In the genomic region with DNA sequence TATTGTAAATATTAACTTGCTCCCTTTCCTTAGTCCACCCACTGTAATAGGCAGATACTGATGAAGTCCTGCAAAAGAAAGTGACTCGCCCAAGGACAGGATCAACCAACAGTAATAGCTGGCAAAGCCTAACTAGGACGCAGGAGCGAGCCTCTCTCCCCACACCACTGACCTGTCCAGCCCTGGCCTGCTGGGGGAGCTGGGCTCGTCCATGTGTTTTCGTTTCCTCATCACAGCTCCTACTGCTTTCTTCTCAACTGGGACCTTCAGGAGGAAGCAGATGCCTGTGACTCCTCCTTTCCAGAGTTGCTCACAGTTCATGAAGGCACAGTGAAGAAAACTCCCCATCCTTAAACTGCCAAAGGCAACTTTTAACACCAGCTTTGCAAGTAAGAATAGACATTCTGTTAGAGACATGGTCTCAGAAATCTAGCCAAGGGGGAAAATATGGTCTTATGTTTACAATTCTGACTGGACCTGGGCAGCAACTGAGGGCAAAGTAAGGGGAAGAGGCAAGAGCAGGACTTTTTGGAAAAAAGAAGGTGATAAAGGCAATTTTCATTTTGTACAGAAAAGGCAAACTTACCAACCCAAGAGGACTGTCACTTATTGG, we compare ENCODE assay signal across 20 cellular contexts. TPM values are rescaled to one million over a fixed set of nuclear protein-coding genes. Genes with fewer than 3 reads are reported as not detected.
DNase-seq lines count a peak whose midpoint lies in the region; ATAC-seq and TF ChIP-seq lines count a peak whose summit lies in the region.
"Had no signal": no experiment of that assay in that cellular context is flagged by ENCODE, and none has a peak within 500 bp of the region (broad histone marks: within the 10 kb centered on the region; RNA-seq: fewer than 3 reads in every experiment).

No MANE protein-coding gene starts in this region.

- H3K4me1 Mint-ChIP-seq in neural progenitor cell = no peaks in the 10 kb centered on the region
- H3K4me1 Mint-ChIP-seq: activated CD8-positive, alpha-beta memory T cell treated with anti-CD3 and anti-CD28 coated beads, Interleukin-2, amount 10 ng/mL, durations not matched to agents 7 days and 5 days; naive B cell had no signal

- H3K27me3 ChIP-seq in PC-3 (ENCODE audit: low read length) = no peaks in the 10 kb centered on the region
- H3K27me3 ChIP-seq in neural progenitor cell = no peaks in the 10 kb centered on the region
- H3K27me3 ChIP-seq in tibial artery = peaks cover 0 to 13% of the 10 kb centered on the region in 2 donors
- H3K27me3 ChIP-seq in BE2C = no peaks in the 10 kb centered on the region

- H3K4me3 Mint-ChIP-seq in neural progenitor cell = no peak overlapping the region
- H3K4me3 Mint-ChIP-seq: activated CD8-positive, alpha-beta memory T cell treated with anti-CD3 and anti-CD28 coated beads, Interleukin-2, amount 10 ng/mL, durations not matched to agents 7 days and 5 days; naive B cell had no signal

- BruUV-seq in PC-3 (replicated peaks; lab: Mats Ljungman, UMichigan) = no TSS peak

- no peaks in the 10 kb centered on the region for H3F3A ChIP-seq in PC-3 (ENCODE audit: low read length, unreplicated experiment)
- H3F3A ChIP-seq in neural progenitor cell (ENCODE audit: low read depth) = no peaks in the 10 kb centered on the region

- no peak overlapping the region for H2AFZ ChIP-seq in PC-3 (ENCODE audit: low read length)
- peak overlapping the region; percentile 86 for H2AFZ ChIP-seq in neural progenitor cell (replicated peaks)

- H3K79me2 ChIP-seq in PC-3 (ENCODE audit: low read length) (no peaks in the 10 kb centered on the region), neural progenitor cell (ENCODE audit: low read depth) (no peaks in the 10 kb centered on the region)

- H3K36me3 Mint-ChIP-seq in neural progenitor cell = no peaks in the 10 kb centered on the region
- H3K36me3 Mint-ChIP-seq: activated CD8-positive, alpha-beta memory T cell treated with anti-CD3 and anti-CD28 coated beads, Interleukin-2, amount 10 ng/mL, durations not matched to agents 7 days and 5 days had no signal

- H3K4me2 ChIP-seq in PC-3 (ENCODE audit: low read length) (no peak overlapping the region), neural progenitor cell (no peak overlapping the region)

- TF ChIP-seq CTCF in PC-3 (conservative IDR thresholded peaks at IDR 0.05; ENCODE audit: low read depth, low read length) (no peak), fibroblast of mammary gland (conservative IDR thresholded peaks at IDR 0.05; ENCODE audit: control insufficient read depth, insufficient read depth, low read depth, low read length) (no peak), neural progenitor cell (IDR thresholded peaks at IDR 0.05) (peak; percentile 8), tibial artery (IDR thresholded peaks at IDR 0.05) (no peak), BE2C (IDR thresholded peaks at IDR 0.05; ENCODE audit: low read depth, low read length) (no peak)

- H3K27ac ChIP-seq in PC-3 (ENCODE audit: low read length) (no peak overlapping the region), neural progenitor cell (no peak overlapping the region), tibial artery (no peak overlapping the region)
- H3K27ac ChIP-seq: adrenal gland, C4-2B had no signal

- DNase-seq in ELR (ENCODE audit: low read depth) (peak; percentile 30), PC-3 (no peak), fibroblast of mammary gland (ENCODE audit: low read depth) (peak; percentile 28), neural progenitor cell (ENCODE audit: low spot score) (no peak), tibial artery (no peak), BE2C (no peak), inferior parietal cortex (ENCODE audit: extremely low spot score) (no peak)
- DNase-seq: activated CD8-positive, alpha-beta memory T cell treated with anti-CD3 and anti-CD28 coated beads, Interleukin-2, amount 10 ng/mL, durations not matched to agents 7 days and 5 days; activated effector memory CD4-positive, alpha-beta T cell treated with Interleukin-2 at 50 U/mL for 16 hours; central memory CD4-positive, alpha-beta T cell; naive B cell; NCI-H1694; NCI-H446; SHP77 treated with DMSO at 0.1 percent for 48 hours; small intestine; stimulated activated CD4-positive, alpha-beta T cell treated with anti-CD3 and anti-CD28 coated beads, Interleukin-4, amount 100 ng/mL, for 24 hours had no signal

- H3K27ac Mint-ChIP-seq in neural progenitor cell = no peak overlapping the region
- H3K27ac Mint-ChIP-seq: activated CD8-positive, alpha-beta memory T cell treated with anti-CD3 and anti-CD28 coated beads, Interleukin-2, amount 10 ng/mL, durations not matched to agents 7 days and 5 days; naive B cell had no signal

- POLR2A ChIA-PET in PC-3 (lab: Charles Lee; ENCODE audit: unreplicated experiment) = no interaction called here

- H3K9ac ChIP-seq in PC-3 (ENCODE audit: low read length) (no peak overlapping the region), neural progenitor cell (no peak overlapping the region)

- no peaks in the 10 kb centered on the region for H3K9me3 Mint-ChIP-seq in neural progenitor cell
- H3K9me3 Mint-ChIP-seq: naive B cell had no signal

- intact Hi-C loops in PC-3 (cut with micrococcal nuclease) = no loop called here
- intact Hi-C loops in tibial artery (cut with DNase I; ENCODE audit: low total_unique reads) = no loop called here

- ATAC-seq in PC-3 = peak; percentile 49
- ATAC-seq: activated CD8-positive, alpha-beta memory T cell treated with anti-CD3 and anti-CD28 coated beads, Interleukin-2, amount 10 ng/mL, durations not matched to agents 7 days and 5 days had no signal

- no peaks in the 10 kb centered on the region for H3K9me2 ChIP-seq in PC-3 (replicated peaks; ENCODE audit: low read length)

- H4K20me1 ChIP-seq in PC-3 (ENCODE audit: low read length) = no peaks in the 10 kb centered on the region
- no peaks in the 10 kb centered on the region for H4K20me1 ChIP-seq in neural progenitor cell (ENCODE audit: low read depth)

- H3K9me3 ChIP-seq in PC-3 (ENCODE audit: low read length) = no peaks in the 10 kb centered on the region
- no peaks in the 10 kb centered on the region for H3K9me3 ChIP-seq in neural progenitor cell (ENCODE audit: low read depth)
- H3K9me3 ChIP-seq in tibial artery = no peaks in the 10 kb centered on the region
- no peaks in the 10 kb centered on the region for H3K9me3 ChIP-seq in BE2C
- H3K9me3 ChIP-seq: adrenal gland had no signal

- H3K4me3 ChIP-seq in PC-3 (ENCODE audit: low read length) (no peak overlapping the region), fibroblast of mammary gland (ENCODE audit: control insufficient read depth, low read depth, low read length) (no peak overlapping the region), neural progenitor cell (no peak overlapping the region), tibial artery (no peak overlapping the region), BE2C (ENCODE audit: low read depth, low read length) (no peak overlapping the region)
- H3K4me3 ChIP-seq: adrenal gland, lung had no signal

- H3K36me3 ChIP-seq in PC-3 (ENCODE audit: low read depth, low read length) (no peaks in the 10 kb centered on the region), neural progenitor cell (no peaks in the 10 kb centered on the region), tibial artery (no peaks in the 10 kb centered on the region), BE2C (no peaks in the 10 kb centered on the region)
- H3K36me3 ChIP-seq: adrenal gland had no signal

- H3K27me3 Mint-ChIP-seq in neural progenitor cell (ENCODE audit: insufficient read depth, low read depth) = peaks cover 4% of the 10 kb centered on the region

- H3K4me1 ChIP-seq in PC-3 (ENCODE audit: insufficient read depth, low read length) = no peaks in the 10 kb centered on the region
- H3K4me1 ChIP-seq in neural progenitor cell = no peaks in the 10 kb centered on the region
- no peaks in the 10 kb centered on the region for H3K4me1 ChIP-seq in tibial artery
- no peaks in the 10 kb centered on the region for H3K4me1 ChIP-seq in BE2C
- H3K4me1 ChIP-seq: adrenal gland had no signal

- CTCF ChIA-PET in PC-3 (lab: Charles Lee) = interaction anchor here (0.8 kb wide), 1 partner anchor 15 kb away, joined by 5 read pairs; no protein-coding TSS in a partner anchor

RNA-seq across cellular contexts. Expression of a gene that starts 11.6 kb away (rescaled TPM):
- total RNA-seq in PC-3 (2014; rRNA removed) = not detected in 2 replicates
- 1.5 TPM in 1 of 2 replicates, not detected in the other for total RNA-seq in neural progenitor cell (ENCODE audit: low replicate concordance)
- not detected for polyA plus RNA-seq in BE2C (2012; ENCODE audit: insufficient read depth, insufficient read length, low read depth)
- total RNA-seq: activated CD8-positive, alpha-beta memory T cell treated with anti-CD3 and anti-CD28 coated beads, Interleukin-2, amount 10 ng/mL, durations not matched to agents 7 days and 5 days; adrenal gland; lung; T-helper 2 cell treated with Interferon-gamma antibody and Interleukin-4, amounts not matched to agents 100 ng/mL and 5 ng/mL, for 36 hours had no signal

RNA-seq across cellular contexts. Expression of a gene that starts 22.8 kb away (rescaled TPM):
- total RNA-seq in PC-3 (2014; rRNA removed) = 24.9 and 31.3 TPM in 2 replicates
- 5.7 and 11.3 TPM in 2 replicates for total RNA-seq in neural progenitor cell (ENCODE audit: low replicate concordance)
- 18.3 TPM for polyA plus RNA-seq in BE2C (2012; ENCODE audit: insufficient read depth, insufficient read length, low read depth)

RNA-seq across cellular contexts. Expression of a gene that starts 24.6 kb away (rescaled TPM):
- total RNA-seq in PC-3 (2014; rRNA removed) (not detected in 2 replicates), neural progenitor cell (ENCODE audit: low replicate concordance) (0.06 TPM in 1 of 2 replicates, not detected in the other)
- polyA plus RNA-seq in BE2C (2012; ENCODE audit: insufficient read depth, insufficient read length, low read depth) = not detected
- total RNA-seq: activated CD8-positive, alpha-beta memory T cell treated with anti-CD3 and anti-CD28 coated beads, Interleukin-2, amount 10 ng/mL, durations not matched to agents 7 days and 5 days; adrenal gland; T-helper 2 cell treated with Interferon-gamma antibody and Interleukin-4, amounts not matched to agents 100 ng/mL and 5 ng/mL, for 36 hours had no signal
- polyA plus RNA-seq: small intestine had no signal

RNA-seq across cellular contexts. Expression of a gene that starts 30.3 kb away (rescaled TPM):
- total RNA-seq in PC-3 (2014; rRNA removed) = 45.6 and 51.4 TPM in 2 replicates
- total RNA-seq in neural progenitor cell (ENCODE audit: low replicate concordance) = 4.4 and 16.6 TPM in 2 replicates
- 19.9 TPM for polyA plus RNA-seq in BE2C (2012; ENCODE audit: insufficient read depth, insufficient read length, low read depth)

RNA-seq across cellular contexts. Expression of a gene that starts 49.5 kb away (rescaled TPM):
- total RNA-seq in PC-3 (2014; rRNA removed) = 0.52 TPM in 1 of 2 replicates, not detected in the other
- total RNA-seq in neural progenitor cell (ENCODE audit: low replicate concordance) = 0.28 TPM in 1 of 2 replicates, not detected in the other
- polyA plus RNA-seq in BE2C (2012; ENCODE audit: insufficient read depth, insufficient read length, low read depth) = 2.8 TPM
- total RNA-seq: T-helper 2 cell treated with Interferon-gamma antibody and Interleukin-4, amounts not matched to agents 100 ng/mL and 5 ng/mL, for 36 hours had no signal

Comparison
In these comparisons a context has a peak if more than half of its experiments do, and no peak if none do; other contexts are left out.
1. DNase-seq: peak in ELR (single experiment) and fibroblast of mammary gland (single experiment); none in PC-3 (single experiment), neural progenitor cell (single experiment), tibial artery (0 of 2), BE2C (single experiment) and inferior parietal cortex (single experiment).